Comparison of ENCODE assay signal across 9 cellular contexts in genomic region chr2:199740111-199740428, GRCh38.
A peak's percentile ranks its signal among the peaks of the same experiment; 100 is the strongest.
DNase-seq lines count a peak whose midpoint lies in the region; ATAC-seq and TF ChIP-seq lines count a peak whose summit lies in the region.
"Had no signal": no experiment of that assay in that cellular context is flagged by ENCODE, and none has a peak within 500 bp of the region (broad histone marks: within the 10 kb centered on the region; RNA-seq: fewer than 3 reads in every experiment).

No MANE protein-coding gene starts in this region.

- POLR2A ChIA-PET in HEK293 (lab: Yijun Ruan, JAX), result no interaction called here

- H3K4me3 Mint-ChIP-seq in brain, result no peak overlapping the region
- no peak overlapping the region for H3K4me3 Mint-ChIP-seq in progenitor cell of endocrine pancreas (ENCODE audit: low read depth)
- H3K4me3 Mint-ChIP-seq: stimulated activated naive CD8-positive, alpha-beta T cell treated with anti-CD3 and anti-CD28 coated beads, Interleukin-15, amount 100 ng/mL, for 72 hours had no signal

- peaks cover 17% of the 10 kb centered on the region for H3K27me3 Mint-ChIP-seq in brain
- H3K27me3 Mint-ChIP-seq in progenitor cell of endocrine pancreas, result peaks cover 50% of the 10 kb centered on the region

- H3K9me3 ChIP-seq in HEK293 (ENCODE audit: control insufficient read depth, insufficient read depth, low read depth, low read length), result no peaks in the 10 kb centered on the region

- CTCF ChIA-PET in HEK293 (lab: Yijun Ruan, JAX), result interaction anchor here (0.6 to 4.6 kb wide), 43 partner anchors 11 to 1442 kb away, joined by 3 to 68 read pairs (median 4); no protein-coding TSS in a partner anchor

- H3K9me3 Mint-ChIP-seq in brain, result peaks cover 0 to 3% (median 0%) of the 10 kb centered on the region in 5 experiments
- H3K9me3 Mint-ChIP-seq in progenitor cell of endocrine pancreas (ENCODE audit: low read depth), result no peaks in the 10 kb centered on the region
- H3K9me3 Mint-ChIP-seq: stimulated activated naive CD8-positive, alpha-beta T cell treated with anti-CD3 and anti-CD28 coated beads, Interleukin-15, amount 100 ng/mL, for 72 hours had no signal

- DNase-seq in progenitor cell of endocrine pancreas (ENCODE audit: low spot score, unreplicated experiment) (no peak), NCI-H2029 treated with DMSO at 0.1 percent for 48 hours (lab: John Stamatoyannopoulos, UW) (no peak), COR-L47 (lab: John Stamatoyannopoulos, UW) (no peak)
- no peak for DNase-seq in activated CD4-positive, alpha-beta T cell treated with anti-CD3 and anti-CD28 coated beads, Interleukin-2, amount 50 U/mL, for 48 hours

- peak; percentile 13 for ATAC-seq in GM18502 (IDR thresholded peaks at IDR 0.05; ENCODE audit: poor library complexity, unreplicated experiment)
- ATAC-seq in HG03045 (IDR thresholded peaks at IDR 0.05; ENCODE audit: unreplicated experiment), result no peak

- TF ChIP-seq CTCF in HEK293 (tag by site-specific recombination; IDR thresholded peaks at IDR 0.05) (no peak), brain (conservative IDR thresholded peaks at IDR 0.05) (peak in 1 of 2 experiments; percentile 50), progenitor cell of endocrine pancreas (IDR thresholded peaks at IDR 0.05; ENCODE audit: unreplicated experiment) (peak; percentile 5)

- peaks cover 9% of the 10 kb centered on the region for H3K4me1 ChIP-seq in HEK293 (ENCODE audit: control insufficient read depth, insufficient read depth, low read length)

- H3K27ac Mint-ChIP-seq in brain (peak overlapping the region in 3 of 5 experiments; percentile 52 to 73 (median 56)), progenitor cell of endocrine pancreas (no peak overlapping the region)

- H3K4me1 Mint-ChIP-seq in brain (peaks cover 22% of the 10 kb centered on the region), progenitor cell of endocrine pancreas (ENCODE audit: low read depth) (peaks cover 2% of the 10 kb centered on the region)

- H3K4me3 ChIP-seq in HEK293 (ENCODE audit: low read depth, low read length), result no peak overlapping the region

- H3K27ac ChIP-seq in HEK293 (ENCODE audit: extremely low read depth, low read depth, low read length), result no peak overlapping the region

- H3K36me3 Mint-ChIP-seq in brain, result no peaks in the 10 kb centered on the region
- no peaks in the 10 kb centered on the region for H3K36me3 Mint-ChIP-seq in progenitor cell of endocrine pancreas (ENCODE audit: insufficient read depth)

- no peaks in the 10 kb centered on the region for H3K36me3 ChIP-seq in HEK293 (ENCODE audit: control insufficient read depth in 2 of 2, insufficient read depth in 1 of 2, low read length in 2 of 2)

TF ChIP-seq in HEK293, 187 proteins besides CTCF, POLR2A, EP300 and RAD21:
- TF ChIP-seq ZNF335 (tag by site-specific recombination; conservative IDR thresholded peaks at IDR 0.05), result peak; percentile 64
- TF ChIP-seq, protein P1, sequence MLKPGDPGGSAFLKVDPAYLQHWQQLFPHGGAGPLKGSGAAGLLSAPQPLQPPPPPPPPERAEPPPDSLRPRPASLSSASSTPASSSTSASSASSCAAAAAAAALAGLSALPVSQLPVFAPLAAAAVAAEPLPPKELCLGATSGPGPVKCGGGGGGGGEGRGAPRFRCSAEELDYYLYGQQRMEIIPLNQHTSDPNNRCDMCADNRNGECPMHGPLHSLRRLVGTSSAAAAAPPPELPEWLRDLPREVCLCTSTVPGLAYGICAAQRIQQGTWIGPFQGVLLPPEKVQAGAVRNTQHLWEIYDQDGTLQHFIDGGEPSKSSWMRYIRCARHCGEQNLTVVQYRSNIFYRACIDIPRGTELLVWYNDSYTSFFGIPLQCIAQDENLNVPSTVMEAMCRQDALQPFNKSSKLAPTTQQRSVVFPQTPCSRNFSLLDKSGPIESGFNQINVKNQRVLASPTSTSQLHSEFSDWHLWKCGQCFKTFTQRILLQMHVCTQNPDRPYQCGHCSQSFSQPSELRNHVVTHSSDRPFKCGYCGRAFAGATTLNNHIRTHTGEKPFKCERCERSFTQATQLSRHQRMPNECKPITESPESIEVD (tag by site-specific recombination; IDR thresholded peaks at IDR 0.05), result no peak
- TF ChIP-seq, protein P2, sequence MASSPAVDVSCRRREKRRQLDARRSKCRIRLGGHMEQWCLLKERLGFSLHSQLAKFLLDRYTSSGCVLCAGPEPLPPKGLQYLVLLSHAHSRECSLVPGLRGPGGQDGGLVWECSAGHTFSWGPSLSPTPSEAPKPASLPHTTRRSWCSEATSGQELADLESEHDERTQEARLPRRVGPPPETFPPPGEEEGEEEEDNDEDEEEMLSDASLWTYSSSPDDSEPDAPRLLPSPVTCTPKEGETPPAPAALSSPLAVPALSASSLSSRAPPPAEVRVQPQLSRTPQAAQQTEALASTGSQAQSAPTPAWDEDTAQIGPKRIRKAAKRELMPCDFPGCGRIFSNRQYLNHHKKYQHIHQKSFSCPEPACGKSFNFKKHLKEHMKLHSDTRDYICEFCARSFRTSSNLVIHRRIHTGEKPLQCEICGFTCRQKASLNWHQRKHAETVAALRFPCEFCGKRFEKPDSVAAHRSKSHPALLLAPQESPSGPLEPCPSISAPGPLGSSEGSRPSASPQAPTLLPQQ (tag by site-specific recombination; IDR thresholded peaks at IDR 0.05), result 0 out of 2 replicates have a peak, but pooled peaks have one; percentile 22
- TF ChIP-seq, protein P3, sequence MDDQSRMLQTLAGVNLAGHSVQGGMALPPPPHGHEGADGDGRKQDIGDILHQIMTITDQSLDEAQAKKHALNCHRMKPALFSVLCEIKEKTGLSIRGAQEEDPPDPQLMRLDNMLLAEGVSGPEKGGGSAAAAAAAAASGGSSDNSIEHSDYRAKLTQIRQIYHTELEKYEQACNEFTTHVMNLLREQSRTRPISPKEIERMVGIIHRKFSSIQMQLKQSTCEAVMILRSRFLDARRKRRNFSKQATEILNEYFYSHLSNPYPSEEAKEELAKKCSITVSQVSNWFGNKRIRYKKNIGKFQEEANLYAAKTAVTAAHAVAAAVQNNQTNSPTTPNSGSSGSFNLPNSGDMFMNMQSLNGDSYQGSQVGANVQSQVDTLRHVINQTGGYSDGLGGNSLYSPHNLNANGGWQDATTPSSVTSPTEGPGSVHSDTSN (CRISPR knock-in tag; IDR thresholded peaks at IDR 0.05), result no peak
- no peak for TF ChIP-seq GLIS2 (tag by site-specific recombination; IDR thresholded peaks at IDR 0.05)
- no peak for TF ChIP-seq ZNF777 (tag by site-specific recombination; IDR thresholded peaks at IDR 0.05; ENCODE audit: borderline replicate concordance)
- TF ChIP-seq YY1 (tag by site-specific recombination; IDR thresholded peaks at IDR 0.05), result no peak
- TF ChIP-seq ZNF223 (tag by site-specific recombination; IDR thresholded peaks at IDR 0.05), result peak; percentile 73; the same call in 1 of the 2 replicates
TF ChIP-seq in HEK293: peak in this region for 3.
